In genomic region chr6:37083243-37084138, GRCh38 we compare ENCODE assay signal across 8 cellular contexts.
A peak's percentile ranks its signal among the peaks of the same experiment; 100 is the strongest.
DNase-seq lines count a peak whose midpoint lies in the region; ATAC-seq and TF ChIP-seq lines count a peak whose summit lies in the region.

No MANE protein-coding gene starts in this region.

- no peaks in the 10 kb centered on the region for H3K36me3 ChIP-seq in left ventricle myocardium inferior

- H3K27me3 ChIP-seq in HL-60 (ENCODE audit: insufficient read depth, poor library complexity, severe bottlenecking) (no peaks in the 10 kb centered on the region), left ventricle myocardium inferior (ENCODE audit: low read depth) (no peaks in the 10 kb centered on the region)

- TF ChIP-seq CTCF in HL-60 (IDR thresholded peaks at IDR 0.05; ENCODE audit: insufficient read depth, low read length) (no peak), left ventricle myocardium inferior (IDR thresholded peaks at IDR 0.05; ENCODE audit: borderline replicate concordance) (no peak)

- DNase-seq in HL-60 (ENCODE audit: low read depth in 1 of 2, low spot score in 1 of 2) (peak; percentile 95 to 98), SKM-1 (lab: John Stamatoyannopoulos, UW; ENCODE audit: unreplicated experiment) (peak; percentile 99), left ventricle myocardium inferior (peak; percentile 82), skeletal muscle cell (ENCODE audit: low read depth) (peak; percentile 75)
- DNase-seq in stimulated activated naive CD8-positive, alpha-beta T cell treated with anti-CD3 and anti-CD28 coated beads, Interleukin-15, amount 100 ng/mL, for 72 hours: no peak
- no peak for DNase-seq in activated CD4-positive, alpha-beta T cell treated with anti-CD3 and anti-CD28 coated beads for 48 hours

- H3K4me3 Mint-ChIP-seq in stimulated activated naive CD8-positive, alpha-beta T cell treated with anti-CD3 and anti-CD28 coated beads, Interleukin-15, amount 100 ng/mL, for 72 hours: no peak overlapping the region

- H3K4me1 Mint-ChIP-seq in stimulated activated naive CD8-positive, alpha-beta T cell treated with anti-CD3 and anti-CD28 coated beads, Interleukin-15, amount 100 ng/mL, for 72 hours: peaks cover 7% of the 10 kb centered on the region

- ATAC-seq in stimulated activated naive CD8-positive, alpha-beta T cell treated with anti-CD3 and anti-CD28 coated beads, Interleukin-15, amount 100 ng/mL, for 72 hours: no peak
- no peak for ATAC-seq in GM21825 (IDR thresholded peaks at IDR 0.05; ENCODE audit: unreplicated experiment)
- ATAC-seq in GM19351 (IDR thresholded peaks at IDR 0.05; ENCODE audit: unreplicated experiment): no peak

- intact Hi-C loops in left ventricle myocardium inferior (cut with micrococcal nuclease): no loop called here

- H3K4me3 ChIP-seq in HL-60 (replicated peaks; ENCODE audit: insufficient read depth, low read length) (no peak overlapping the region), left ventricle myocardium inferior (no peak overlapping the region), skeletal muscle cell (ENCODE audit: low read depth, low read length) (no peak overlapping the region)

- H3K27ac Mint-ChIP-seq in stimulated activated naive CD8-positive, alpha-beta T cell treated with anti-CD3 and anti-CD28 coated beads, Interleukin-15, amount 100 ng/mL, for 72 hours: peak overlapping the region in 1 of 2 donors; percentile 69

- H3K27ac ChIP-seq in HL-60 (replicated peaks) (peak overlapping the region; percentile 59), left ventricle myocardium inferior (replicated peaks) (peak overlapping the region; percentile 56)

- H3K27me3 Mint-ChIP-seq in stimulated activated naive CD8-positive, alpha-beta T cell treated with anti-CD3 and anti-CD28 coated beads, Interleukin-15, amount 100 ng/mL, for 72 hours: peaks cover 8% of the 10 kb centered on the region

- H3K9me3 Mint-ChIP-seq in stimulated activated naive CD8-positive, alpha-beta T cell treated with anti-CD3 and anti-CD28 coated beads, Interleukin-15, amount 100 ng/mL, for 72 hours: no peaks in the 10 kb centered on the region

- peaks cover 12% of the 10 kb centered on the region for H3K4me1 ChIP-seq in left ventricle myocardium inferior

- no peaks in the 10 kb centered on the region for H3K9me3 ChIP-seq in left ventricle myocardium inferior (replicated peaks)

Comparison
In these comparisons a context has a peak if more than half of its experiments do, and no peak if none do; other contexts are left out.
1. DNase-seq: peak in HL-60 (2 of 2), SKM-1 (single experiment), left ventricle myocardium inferior (single experiment) and skeletal muscle cell (single experiment); none in stimulated activated naive CD8-positive, alpha-beta T cell treated with anti-CD3 and anti-CD28 coated beads, Interleukin-15, amount 100 ng/mL, for 72 hours (0 of 2) and activated CD4-positive, alpha-beta T cell treated with anti-CD3 and anti-CD28 coated beads for 48 hours (single experiment).